ENCODE assay signal across 8 cellular contexts in genomic region chr2:120346034-120346666, GRCh38. TPM values are rescaled to one million over a fixed set of nuclear protein-coding genes. Genes with fewer than 3 reads are reported as not detected.
DNase-seq lines count a peak whose midpoint lies in the region; ATAC-seq, FAIRE-seq and TF ChIP-seq lines count a peak whose summit lies in the region.

TSS of gene INHBB (plus strand) at chr2:120346136. CDS start at chr2:120346189, 53 bp downstream.

- no peaks in the 10 kb centered on the region for H3K79me2 ChIP-seq in HepG2 (ENCODE audit: insufficient read depth, low read length)

- H3K4me3 ChIP-seq in HAP-1 = peak within 1 kb of the TSS; percentile 30
- H3K4me3 ChIP-seq in astrocyte of the cerebellum (ENCODE audit: low read depth, low read length) = peak within 1 kb of the TSS; percentile 18
- peak within 1 kb of the TSS; percentile 29 to 57 (median 38); a peak in 4 of 6 replicates for H3K4me3 ChIP-seq in HepG2 (replicated peaks in 1 of 3; ENCODE audit: insufficient read depth in 1 of 3, low read depth in 2 of 3, low read length in 3 of 3)
- H3K4me3 ChIP-seq in thoracic aorta = peak within 1 kb of the TSS; percentile 67

- H3K9ac ChIP-seq in HepG2 (ENCODE audit: insufficient read depth, low read depth, low read length) = no peak within 1 kb of the TSS

- FAIRE-seq in HepG2 (lab: Jason Lieb, UNC) = no peak

- TF ChIP-seq EP300 in HepG2 (IDR thresholded peaks at IDR 0.05; ENCODE audit: low read depth in 2 of 2, low read length in 2 of 2) (no peak), HepG2 (CRISPR knock-in tag; IDR thresholded peaks at IDR 0.05; ENCODE audit: borderline replicate concordance) (no peak)

- WGBS in HepG2 (ENCODE audit: low lambda C conversion rate) = 58% methylated on average over 5 of the region's 97 CpGs

- DNase-seq in HAP-1 (ENCODE audit: low spot score in 2 of 2) (no peak), astrocyte of the cerebellum (ENCODE audit: low read depth) (no peak), HepG2 (ENCODE audit: low spot score) (no peak), thoracic aorta (ENCODE audit: low spot score) (no peak), RKO (ENCODE audit: low spot score) (no peak)
- DNase-seq in activated CD4-positive, alpha-beta T cell treated with anti-CD3 and anti-CD28 coated beads, Interleukin-2, amount 50 U/mL, for 4 hours = no peak

- POLR2A ChIA-PET in HepG2 (lab: Yijun Ruan, JAX) = no interaction called here

- ATAC-seq in HepG2 (no peak), thoracic aorta (ENCODE audit: insufficient number of reproducible peaks, low FRiP score, low read depth) (no peak), GM19452 (IDR thresholded peaks at IDR 0.05; ENCODE audit: unreplicated experiment) (no peak)

- peaks cover 8% of the 10 kb centered on the region; the same call in 1 of the 2 replicates for H4K20me1 ChIP-seq in HepG2 (ENCODE audit: insufficient read depth, low read length)

- no peak for TF ChIP-seq RAD21 in HepG2 (CRISPR knock-in tag; IDR thresholded peaks at IDR 0.05)

- no peak within 1 kb of the TSS for H2AFZ ChIP-seq in HepG2 (ENCODE audit: low read length)

- TF ChIP-seq CTCF in 22Rv1 (IDR thresholded peaks at IDR 0.05) (no peak), astrocyte of the cerebellum (IDR thresholded peaks at IDR 0.05; ENCODE audit: low read depth, low read length, missing control alignments) (no peak), HepG2 (CRISPR knock-in tag; IDR thresholded peaks at IDR 0.05) (no peak), thoracic aorta (IDR thresholded peaks at IDR 0.05) (no peak)

- CTCF ChIA-PET in HepG2 (lab: Yijun Ruan, JAX; ENCODE audit: low intra/inter-chr PET ratio, low total read pairs) = no interaction called here

- no TSS peak for BruUV-seq in HepG2 (replicated peaks; lab: Mats Ljungman, UMichigan)

- in situ Hi-C loops in HAP-1 (cut with MboI; ENCODE audit: low sequenced_read_pairs) = loop anchor here (10.0 kb wide), 1 partner anchor 189 kb away; no protein-coding TSS in a partner anchor
- in situ Hi-C loops in astrocyte of the cerebellum (cut with HindIII; ENCODE audit: low sequenced_read_pairs) = no loop called here
- in situ Hi-C loops in HepG2 (cut with HindIII; ENCODE audit: extremely low pct_ligation_motif_present, low pct_unique_long_range_greater_than_20kb) = loop anchor here (5.0 to 10.0 kb wide), 2 partner anchors 51 to 169 kb away; no protein-coding TSS in a partner anchor

- 0 out of 2 replicates have a peak, but pooled peaks cover 2% of the 10 kb centered on the region for H3K4me1 ChIP-seq in HAP-1
- H3K4me1 ChIP-seq in HepG2 (ENCODE audit: insufficient read depth, low read length) = peaks cover 37% of the 10 kb centered on the region
- peaks cover 27 to 41% of the 10 kb centered on the region in 2 donors for H3K4me1 ChIP-seq in thoracic aorta (ENCODE audit: control insufficient read depth in 1 of 2, low read depth in 2 of 2)

- TF ChIP-seq POLR2A in HepG2 (IDR thresholded peaks at IDR 0.05; ENCODE audit: insufficient read depth in 1 of 2, low read depth in 2 of 2, low read length in 2 of 2) = no peak

- H3K36me3 ChIP-seq in HAP-1 (replicated peaks) (no peaks in the 10 kb centered on the region), HepG2 (replicated peaks in 1 of 2; ENCODE audit: control insufficient read depth in 1 of 2, insufficient read depth in 2 of 2, low read length in 2 of 2) (no peaks in the 10 kb centered on the region), thoracic aorta (no peaks in the 10 kb centered on the region)

- peak within 1 kb of the TSS; percentile 65 for H3K27ac ChIP-seq in 22Rv1
- no peak within 1 kb of the TSS for H3K27ac ChIP-seq in HepG2 (ENCODE audit: extremely low read length, insufficient read depth, low read length)
- H3K27ac ChIP-seq in thoracic aorta = no peak within 1 kb of the TSS

- H3K27me3 ChIP-seq in HAP-1 (ENCODE audit: low read depth) (peaks cover 24% of the 10 kb centered on the region), HepG2 (ENCODE audit: control insufficient read depth in 1 of 2, insufficient read depth in 2 of 2, low read length in 2 of 2) (peaks cover 24 to 86% of the 10 kb centered on the region in 2 experiments; a peak in 4 of 5 replicates), thoracic aorta (replicated peaks; ENCODE audit: insufficient read depth) (no peaks in the 10 kb centered on the region)

- peak within 1 kb of the TSS; percentile 54 for H3K4me2 ChIP-seq in HepG2 (ENCODE audit: low read depth, low read length)

- intact Hi-C loops in HepG2 (cut with micrococcal nuclease; ENCODE audit: unreplicated experiment) = no loop called here

- no peaks in the 10 kb centered on the region for H3K9me3 ChIP-seq in HAP-1
- H3K9me3 ChIP-seq in HepG2 (ENCODE audit: low read length) = no peaks in the 10 kb centered on the region
- H3K9me3 ChIP-seq in thoracic aorta = no peaks in the 10 kb centered on the region

TF ChIP-seq in HepG2, 621 proteins besides CTCF, POLR2A, EP300 and RAD21 (continues in another document):
- no peak for TF ChIP-seq FOXO1 (CRISPR knock-in tag; IDR thresholded peaks at IDR 0.05)
- peak; percentile 14; the same call in 1 of the 2 replicates for TF ChIP-seq DNMT1 (CRISPR knock-in tag; IDR thresholded peaks at IDR 0.05)
- peak; percentile 24; the same call in 1 of the 2 replicates for TF ChIP-seq ZNF777 (CRISPR knock-in tag; IDR thresholded peaks at IDR 0.05)
- 0 out of 2 replicates have a peak, but pooled peaks have one; percentile 31 for TF ChIP-seq CCDC6 (CRISPR knock-in tag; IDR thresholded peaks at IDR 0.05)
- TF ChIP-seq ZFYVE20 (CRISPR knock-in tag; IDR thresholded peaks at IDR 0.05; ENCODE audit: borderline replicate concordance, low read depth) = no peak
- TF ChIP-seq ZNF335 (CRISPR knock-in tag; IDR thresholded peaks at IDR 0.05) = no peak
- peak; percentile 17; the same call in 1 of the 2 replicates for TF ChIP-seq ZBTB38 (CRISPR knock-in tag; IDR thresholded peaks at IDR 0.05)
- TF ChIP-seq ZNF790 (CRISPR knock-in tag; IDR thresholded peaks at IDR 0.05; ENCODE audit: borderline replicate concordance) = no peak
- no peak for TF ChIP-seq RARG (CRISPR knock-in tag; IDR thresholded peaks at IDR 0.05; ENCODE audit: low read depth)
- no peak for TF ChIP-seq FOXP1 (IDR thresholded peaks at IDR 0.05)
- TF ChIP-seq FOXP1 (CRISPR knock-in tag; IDR thresholded peaks at IDR 0.05) = no peak
- TF ChIP-seq ZXDC (CRISPR knock-in tag; IDR thresholded peaks at IDR 0.05) = peak; percentile 17; the same call in 1 of the 2 replicates
- peak; percentile 15; the same call in 1 of the 2 replicates for TF ChIP-seq BCL6 (CRISPR knock-in tag; IDR thresholded peaks at IDR 0.05)
- TF ChIP-seq HES4 (CRISPR knock-in tag; IDR thresholded peaks at IDR 0.05; ENCODE audit: borderline replicate concordance) = peak; percentile 64

RNA-seq across cellular contexts. Expression of gene INHBB, which starts in this region (rescaled TPM):
- total RNA-seq in HepG2 (2016; rRNA removed; fragmentation: Illumina TruSeq; extraction: Trizol) (0.17 and 0.20 TPM in 2 replicates), thoracic aorta (10 to 100 TPM in 1 of 2 donors, 1 to 10 TPM in 1; 2.8 to 19.4 TPM)
- total RNA-seq in HepG2 (2016; cell fraction: cytosol; rRNA removed; fragmentation: Illumina TruSeq; extraction: Trizol; ENCODE audit: low read depth) = not detected in 2 replicates
- total RNA-seq in HepG2 (2016; cell fraction: insoluble cytoplasmic fraction; rRNA removed; fragmentation: Illumina TruSeq; extraction: Trizol) = 0.09 and 0.19 TPM in 2 replicates
- 0.09 and 0.10 TPM in 2 replicates for total RNA-seq in HepG2 (2016; cell fraction: membrane; rRNA removed; fragmentation: Illumina TruSeq; extraction: Trizol)
- total RNA-seq in HepG2 (2016; cell fraction: nucleus; rRNA removed; fragmentation: Illumina TruSeq; extraction: Trizol) = 0.40 and 0.47 TPM in 2 replicates
- polyA plus RNA-seq in HepG2 (2011; rRNA removed) = 1.7 and 2.4 TPM in 2 replicates
- polyA plus RNA-seq in HepG2 (2011; cell fraction: cytosol; rRNA removed) = 2.2 and 2.3 TPM in 2 replicates
- 2.0 and 2.4 TPM in 2 replicates for polyA plus RNA-seq in HepG2 (2011; cell fraction: nucleus; rRNA removed)
- polyA plus RNA-seq in HepG2 (2012) = 0.34 and 0.88 TPM in 2 replicates
- 0.05 TPM in 1 of 2 replicates, not detected in the other for polyA plus RNA-seq in HepG2 (2016; cell fraction: cytosol; fragmentation: Illumina TruSeq; extraction: Trizol; ENCODE audit: low read depth)
- 0.10 and 0.17 TPM in 2 replicates for polyA plus RNA-seq in HepG2 (2016; cell fraction: insoluble cytoplasmic fraction; fragmentation: Illumina TruSeq; extraction: Trizol; ENCODE audit: low read depth)
- 0.06 TPM in 2 replicates for polyA plus RNA-seq in HepG2 (2016; cell fraction: membrane; fragmentation: Illumina TruSeq; extraction: Trizol; ENCODE audit: low read depth)
- 0.37 and 0.68 TPM in 2 replicates for polyA plus RNA-seq in HepG2 (2016; cell fraction: nucleus; fragmentation: Illumina TruSeq; extraction: Trizol; ENCODE audit: insufficient read depth, low read depth)
- 4.0 TPM in 1 of 2 replicates, not detected in the other for polyA minus RNA-seq in HepG2 (2011; rRNA and poly(A)+ RNA removed; ENCODE audit: low replicate concordance)
- polyA minus RNA-seq in HepG2 (2011; cell fraction: cytosol; rRNA and poly(A)+ RNA removed) = 2.7 TPM in 2 replicates
- 0.90 and 1.1 TPM in 2 replicates for polyA minus RNA-seq in HepG2 (2011; cell fraction: nucleus; rRNA and poly(A)+ RNA removed)
